1 cellular context compared by ENCODE assay signal in the genomic region with DNA sequence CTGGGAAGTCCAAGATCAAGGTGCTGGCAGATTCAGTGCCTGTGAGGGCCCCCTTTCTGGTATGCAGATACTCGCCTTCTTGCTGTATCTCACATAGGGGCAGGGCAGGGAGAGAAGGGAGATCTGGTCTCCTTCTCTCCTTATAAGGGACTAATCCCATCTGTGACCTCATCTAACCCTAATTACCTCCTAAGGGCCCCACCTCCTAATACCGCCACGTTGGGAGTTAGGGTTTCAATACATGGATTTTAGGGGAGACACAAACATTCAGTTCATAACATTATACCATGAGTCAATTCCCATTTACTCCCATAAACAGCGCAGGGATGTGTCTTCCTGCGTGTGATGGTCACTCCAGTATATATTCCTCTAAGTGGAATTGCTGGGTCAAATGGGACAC.
TF ChIP-seq lines count a peak whose summit lies in the region.

No MANE protein-coding gene starts in this region.

TF ChIP-seq in WTC11, 78 proteins besides CTCF, POLR2A, EP300 and RAD21 (continued from another document):
- TF ChIP-seq PRDM15 (CRISPR knock-in tag; IDR thresholded peaks at IDR 0.05) (no peak), ZNF423 (CRISPR knock-in tag; IDR thresholded peaks at IDR 0.05) (no peak), SOX15 (CRISPR knock-in tag; IDR thresholded peaks at IDR 0.05) (no peak), RORB (CRISPR knock-in tag; IDR thresholded peaks at IDR 0.05) (no peak)
- TF ChIP-seq, protein P1, sequence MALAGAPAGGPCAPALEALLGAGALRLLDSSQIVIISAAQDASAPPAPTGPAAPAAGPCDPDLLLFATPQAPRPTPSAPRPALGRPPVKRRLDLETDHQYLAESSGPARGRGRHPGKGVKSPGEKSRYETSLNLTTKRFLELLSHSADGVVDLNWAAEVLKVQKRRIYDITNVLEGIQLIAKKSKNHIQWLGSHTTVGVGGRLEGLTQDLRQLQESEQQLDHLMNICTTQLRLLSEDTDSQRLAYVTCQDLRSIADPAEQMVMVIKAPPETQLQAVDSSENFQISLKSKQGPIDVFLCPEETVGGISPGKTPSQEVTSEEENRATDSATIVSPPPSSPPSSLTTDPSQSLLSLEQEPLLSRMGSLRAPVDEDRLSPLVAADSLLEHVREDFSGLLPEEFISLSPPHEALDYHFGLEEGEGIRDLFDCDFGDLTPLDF (CRISPR knock-in tag; IDR thresholded peaks at IDR 0.05): no peak
